In genomic region chr14:74301594-74302159, GRCh38 we compare ENCODE assay signal across 8 cellular contexts. TPM values are rescaled to one million over a fixed set of nuclear protein-coding genes. Genes with fewer than 3 reads are reported as not detected.
DNase-seq lines count a peak whose midpoint lies in the region; ATAC-seq, FAIRE-seq and TF ChIP-seq lines count a peak whose summit lies in the region.

No MANE protein-coding gene starts in this region.

- H3K4me3 ChIP-seq in AG04449 (ENCODE audit: low read depth, low read length) (peak overlapping the region; percentile 81), Loucy (ENCODE audit: low read length, poor library complexity, severe bottlenecking) (peak overlapping the region; percentile 84), colonic mucosa (peak overlapping the region; percentile 96)
- H3K4me3 ChIP-seq in naive thymus-derived CD4-positive, alpha-beta T cell (ENCODE audit: low read length) = peak overlapping the region; percentile 87

- no peaks in the 10 kb centered on the region for H3K27me3 Mint-ChIP-seq in naive thymus-derived CD4-positive, alpha-beta T cell

- no peak for TF ChIP-seq CTCF in AG04449 (IDR thresholded peaks at IDR 0.05; ENCODE audit: insufficient read depth, low read length, missing control alignments)
- TF ChIP-seq CTCF in Loucy (conservative IDR thresholded peaks at IDR 0.05; ENCODE audit: low read length) = no peak
- no peak for TF ChIP-seq CTCF in colonic mucosa (IDR thresholded peaks at IDR 0.05)

- no peak for ATAC-seq in naive thymus-derived CD4-positive, alpha-beta T cell
- ATAC-seq in HG02763 (IDR thresholded peaks at IDR 0.05; ENCODE audit: unreplicated experiment) = no peak

- POLR2A ChIA-PET in AG04449 (lab: Yijun Ruan, JAX) = no interaction called here
- POLR2A ChIA-PET in naive thymus-derived CD4-positive, alpha-beta T cell (lab: Charles Lee) = interaction anchor here (0.9 kb wide), 1 partner anchor 18 kb away, joined by 4 read pairs; no protein-coding TSS in a partner anchor

- peaks cover 4 to 20% (median 8%) of the 10 kb centered on the region in 5 donors for H3K36me3 Mint-ChIP-seq in naive thymus-derived CD4-positive, alpha-beta T cell

- no peaks in the 10 kb centered on the region for H3K9me3 Mint-ChIP-seq in naive thymus-derived CD4-positive, alpha-beta T cell

- peaks cover 59% of the 10 kb centered on the region for H3K79me2 ChIP-seq in Loucy (ENCODE audit: insufficient read depth, low read length)

- H3K4me2 ChIP-seq in Loucy (ENCODE audit: low read depth, low read length, poor library complexity, severe bottlenecking) = peak overlapping the region; percentile 85

- CTCF ChIA-PET in AG04449 (lab: Yijun Ruan, JAX) = interaction anchor here (0.8 to 17.2 kb wide), 12 partner anchors 8 to 267 kb away, joined by 3 to 221 read pairs (median 4); partner anchors contain the start of gene VRTN
- CTCF ChIA-PET in naive thymus-derived CD4-positive, alpha-beta T cell (lab: Charles Lee) = no interaction called here

- intact Hi-C loops in colonic mucosa (cut with DNase I) = no loop called here
- intact Hi-C loops in naive thymus-derived CD4-positive, alpha-beta T cell (cut with micrococcal nuclease) = loop anchor here (1.0 to 10.0 kb wide), 7 partner anchors 44 to 1243 kb away; partner anchors contain the start of genes RBM25 (in 2 of the 2), ALDH6A1 (in 1 of the 2), DNAL1 (in 1 of the 2) and EIF2B2 (in 1 of the 2)

- H3K4me1 Mint-ChIP-seq in naive thymus-derived CD4-positive, alpha-beta T cell = peaks cover 18 to 52% (median 33%) of the 10 kb centered on the region in 7 donors

- no peak for DNase-seq in AG04449 (ENCODE audit: low read depth, low spot score)
- peak; percentile 31 for DNase-seq in colonic mucosa
- DNase-seq in naive thymus-derived CD4-positive, alpha-beta T cell = peak in 1 of 9 donors; percentile 5
- no peak for DNase-seq in cortex of kidney (lab: John Stamatoyannopoulos, UW)
- DNase-seq in NCI-H2081 (lab: John Stamatoyannopoulos, UW) = no peak
- no peak for DNase-seq in RCC 7860 (ENCODE audit: low spot score)

- H3K27me3 ChIP-seq in Loucy (ENCODE audit: insufficient read depth, low read length, poor library complexity, severe bottlenecking) (no peaks in the 10 kb centered on the region), colonic mucosa (no peaks in the 10 kb centered on the region)
- no peaks in the 10 kb centered on the region for H3K27me3 ChIP-seq in naive thymus-derived CD4-positive, alpha-beta T cell (ENCODE audit: control insufficient read depth in 2 of 2, insufficient read depth in 2 of 2, low read length in 2 of 2)

- H3K4me3 Mint-ChIP-seq in naive thymus-derived CD4-positive, alpha-beta T cell = peak overlapping the region; percentile 90 to 100 (median 96)

- H4K20me1 ChIP-seq in Loucy (ENCODE audit: insufficient read depth, low read length, poor library complexity, severe bottlenecking) = peaks cover 14% of the 10 kb centered on the region

- H3K9me3 ChIP-seq in Loucy (ENCODE audit: insufficient read depth, low read depth, low read length) = no peaks in the 10 kb centered on the region
- H3K9me3 ChIP-seq in colonic mucosa = no peaks in the 10 kb centered on the region
- no peaks in the 10 kb centered on the region for H3K9me3 ChIP-seq in naive thymus-derived CD4-positive, alpha-beta T cell (ENCODE audit: control insufficient read depth in 2 of 3, low read length in 3 of 3)

- H3K9ac ChIP-seq in Loucy (ENCODE audit: low read depth, low read length, poor library complexity, severe bottlenecking) (peak overlapping the region; percentile 83), colonic mucosa (ENCODE audit: low read depth in 2 of 2, low read length in 2 of 2) (peak overlapping the region; percentile 80 to 83)

- H3K27ac ChIP-seq in colonic mucosa = peak overlapping the region; percentile 75
- H3K27ac ChIP-seq in naive thymus-derived CD4-positive, alpha-beta T cell (ENCODE audit: low read depth, low read length) = peak overlapping the region; percentile 77

- no peaks in the 10 kb centered on the region for H3F3A ChIP-seq in Loucy (ENCODE audit: low read depth)

- FAIRE-seq in RCC 7860 (lab: Jason Lieb, UNC) = no peak

- H3K4me1 ChIP-seq in Loucy (ENCODE audit: insufficient read depth, low read length, poor library complexity, severe bottlenecking) (peaks cover 22% of the 10 kb centered on the region), colonic mucosa (no peaks in the 10 kb centered on the region)
- peaks cover 17 to 19% of the 10 kb centered on the region in 2 donors for H3K4me1 ChIP-seq in naive thymus-derived CD4-positive, alpha-beta T cell (ENCODE audit: control insufficient read depth in 2 of 2, insufficient read depth in 2 of 2, low read length in 2 of 2)

- H3K36me3 ChIP-seq in Loucy (ENCODE audit: insufficient read depth, low read length) = peaks cover 13% of the 10 kb centered on the region; the same call in 1 of the 2 replicates
- H3K36me3 ChIP-seq in colonic mucosa = no peaks in the 10 kb centered on the region
- peaks cover 0 to 32% (median 0%) of the 10 kb centered on the region in 3 experiments for H3K36me3 ChIP-seq in naive thymus-derived CD4-positive, alpha-beta T cell (ENCODE audit: control insufficient read depth in 2 of 3, insufficient read depth in 3 of 3, low read length in 3 of 3)

- H3K9me2 ChIP-seq in Loucy (replicated peaks; ENCODE audit: low read depth, low read length) = no peaks in the 10 kb centered on the region

- peak overlapping the region; percentile 81 to 99 (median 96) for H3K27ac Mint-ChIP-seq in naive thymus-derived CD4-positive, alpha-beta T cell

- H2AFZ ChIP-seq in Loucy (ENCODE audit: low read length) = no peak overlapping the region

RNA-seq across cellular contexts. Expression of gene ABCD4, which starts 1.1 kb away (rescaled TPM):
- total RNA-seq in colonic mucosa = 10 to 100 TPM; 46.2 to 46.6 TPM
- total RNA-seq in naive thymus-derived CD4-positive, alpha-beta T cell = 100 to 1,000 TPM in 1 of 5 experiments, 10 to 100 TPM in 4; 57.6 to 109 (median 68.2) TPM
- polyA plus RNA-seq in naive thymus-derived CD4-positive, alpha-beta T cell = 10 to 100 TPM; 26.1 to 32.1 TPM

RNA-seq across cellular contexts. Expression of gene VRTN, which starts 46.6 kb away (rescaled TPM):
- total RNA-seq in colonic mucosa = under 1 TPM in 1 of 2 donors, not detected in 1; 0.30 TPM
- total RNA-seq in naive thymus-derived CD4-positive, alpha-beta T cell = not detected
- not detected for polyA plus RNA-seq in naive thymus-derived CD4-positive, alpha-beta T cell
